ENCODE assay signal across 13 cellular contexts in genomic region chr18:10131036-10131774, GRCh38.
A peak's percentile ranks its signal among the peaks of the same experiment; 100 is the strongest.
DNase-seq lines count a peak whose midpoint lies in the region; ATAC-seq, FAIRE-seq and TF ChIP-seq lines count a peak whose summit lies in the region.
"Had no signal": no experiment of that assay in that cellular context is flagged by ENCODE, and none has a peak within 500 bp of the region (broad histone marks: within the 10 kb centered on the region; RNA-seq: fewer than 3 reads in every experiment).

No MANE protein-coding gene starts in this region.

- intact Hi-C loops in Calu3 (cut with micrococcal nuclease; ENCODE audit: unreplicated experiment) (no loop called here), pancreas (cut with DNase I) (no loop called here)

- TF ChIP-seq CTCF in Calu3 (IDR thresholded peaks at IDR 0.05; ENCODE audit: unreplicated experiment), result no peak
- TF ChIP-seq CTCF in pancreas (IDR thresholded peaks at IDR 0.05), result no peak

- no TSS peak for BruUV-seq in Calu3 (replicated peaks; lab: Mats Ljungman, UMichigan)

- ATAC-seq in pancreas (peak; percentile 25 to 47 (median 41)), HG03108 (IDR thresholded peaks at IDR 0.05; ENCODE audit: unreplicated experiment) (no peak)
- no peak for ATAC-seq in naive thymus-derived CD8-positive, alpha-beta T cell

- H3K4me1 ChIP-seq in pancreas, result peaks cover 0 to 3% (median 0%) of the 10 kb centered on the region in 3 donors
- H3K4me1 ChIP-seq in CD8-positive, alpha-beta memory T cell (ENCODE audit: insufficient read depth, low read length), result no peaks in the 10 kb centered on the region

- no peak overlapping the region for H3K27ac Mint-ChIP-seq in Calu3 (ENCODE audit: unreplicated experiment)
- H3K27ac Mint-ChIP-seq in naive thymus-derived CD8-positive, alpha-beta T cell, result no peak overlapping the region
- H3K27ac Mint-ChIP-seq in CD8-positive, alpha-beta memory T cell, result no peak overlapping the region
- H3K27ac Mint-ChIP-seq: CD4-positive, alpha-beta memory T cell had no signal

- H3K27me3 Mint-ChIP-seq in Calu3 (ENCODE audit: unreplicated experiment), result peaks cover 37% of the 10 kb centered on the region
- peaks cover 9 to 58% (median 32%) of the 10 kb centered on the region in 5 donors for H3K27me3 Mint-ChIP-seq in naive thymus-derived CD8-positive, alpha-beta T cell
- H3K27me3 Mint-ChIP-seq in CD8-positive, alpha-beta memory T cell, result peaks cover 13 to 23% of the 10 kb centered on the region in 2 donors

- no peak for FAIRE-seq in pancreas (lab: Jason Lieb, UNC)
- FAIRE-seq: GM18507 had no signal

- peak overlapping the region in 2 of 4 donors; percentile 49 to 51 for H3K27ac ChIP-seq in pancreas
- no peak overlapping the region for H3K27ac ChIP-seq in CD8-positive, alpha-beta memory T cell (ENCODE audit: low read depth, low read length)
- H3K27ac ChIP-seq: ovary had no signal

- H3K4me1 Mint-ChIP-seq in Calu3 (ENCODE audit: low read depth, unreplicated experiment), result no peaks in the 10 kb centered on the region
- peaks cover 0 to 7% (median under 1%) of the 10 kb centered on the region in 4 donors for H3K4me1 Mint-ChIP-seq in naive thymus-derived CD8-positive, alpha-beta T cell
- no peaks in the 10 kb centered on the region for H3K4me1 Mint-ChIP-seq in CD8-positive, alpha-beta memory T cell
- H3K4me1 Mint-ChIP-seq: CD4-positive, alpha-beta memory T cell had no signal

- no peaks in the 10 kb centered on the region for H3K9me3 Mint-ChIP-seq in Calu3 (ENCODE audit: low read depth, unreplicated experiment)
- no peaks in the 10 kb centered on the region for H3K9me3 Mint-ChIP-seq in naive thymus-derived CD8-positive, alpha-beta T cell
- H3K9me3 Mint-ChIP-seq in CD8-positive, alpha-beta memory T cell, result peaks cover 0 to 4% (median 0%) of the 10 kb centered on the region in 5 donors
- H3K9me3 Mint-ChIP-seq: CD4-positive, alpha-beta memory T cell had no signal

- no peaks in the 10 kb centered on the region for H3K36me3 Mint-ChIP-seq in Calu3 (ENCODE audit: insufficient read depth, unreplicated experiment)
- no peaks in the 10 kb centered on the region for H3K36me3 Mint-ChIP-seq in naive thymus-derived CD8-positive, alpha-beta T cell
- H3K36me3 Mint-ChIP-seq in CD8-positive, alpha-beta memory T cell, result no peaks in the 10 kb centered on the region
- H3K36me3 Mint-ChIP-seq: CD4-positive, alpha-beta memory T cell had no signal

- POLR2A ChIA-PET in naive thymus-derived CD8-positive, alpha-beta T cell (lab: Charles Lee), result no interaction called here
- POLR2A ChIA-PET in CD8-positive, alpha-beta memory T cell (lab: Charles Lee), result no interaction called here

- no peaks in the 10 kb centered on the region for H3K36me3 ChIP-seq in pancreas
- no peaks in the 10 kb centered on the region for H3K36me3 ChIP-seq in CD8-positive, alpha-beta memory T cell (ENCODE audit: insufficient read depth, low read length)
- H3K36me3 ChIP-seq: ovary had no signal

- H3K4me3 ChIP-seq in pancreas, result peak overlapping the region in 3 of 4 donors; percentile 1 to 45 (median 40)
- no peak overlapping the region for H3K4me3 ChIP-seq in CD8-positive, alpha-beta memory T cell (ENCODE audit: low read length)

- H3K9me3 ChIP-seq in pancreas, result no peaks in the 10 kb centered on the region
- no peaks in the 10 kb centered on the region for H3K9me3 ChIP-seq in CD8-positive, alpha-beta memory T cell (ENCODE audit: low read length)
- H3K9me3 ChIP-seq: ovary had no signal

- peak overlapping the region; percentile 70 for H3K4me3 Mint-ChIP-seq in Calu3 (ENCODE audit: low read depth, unreplicated experiment)
- H3K4me3 Mint-ChIP-seq in naive thymus-derived CD8-positive, alpha-beta T cell, result peak overlapping the region in 1 of 10 donors; percentile 46
- no peak overlapping the region for H3K4me3 Mint-ChIP-seq in CD8-positive, alpha-beta memory T cell

- no peaks in the 10 kb centered on the region for H3K27me3 ChIP-seq in pancreas
- peaks cover 4% of the 10 kb centered on the region for H3K27me3 ChIP-seq in CD8-positive, alpha-beta memory T cell (ENCODE audit: insufficient read depth, low read length, poor library complexity, severe bottlenecking)
- H3K27me3 ChIP-seq: ovary had no signal

- 46 to 47% methylated on average over 11 of the region's 11 CpGs for WGBS in pancreas, 2 donors

- DNase-seq in Calu3 (no peak), NCI-H2227 treated with DMSO at 0.1 percent for 48 hours (lab: John Stamatoyannopoulos, UW) (peak; percentile 54), globus pallidus (ENCODE audit: low spot score) (peak; percentile 29), pancreas (no peak)
- DNase-seq in naive thymus-derived CD8-positive, alpha-beta T cell, result no peak
- DNase-seq in stimulated activated CD4-positive, alpha-beta T cell treated with anti-CD3 and anti-CD28 coated beads, Interleukin-2, amount 100 ng/mL, for 48 hours, result no peak
- DNase-seq in CD8-positive, alpha-beta memory T cell, result no peak
- DNase-seq: CD4-positive, alpha-beta memory T cell; NCI-H2029 treated with DMSO at 0.1 percent for 48 hours; SW 1271 had no signal

- CTCF ChIA-PET in Calu3 (lab: Charles Lee), result no interaction called here
- CTCF ChIA-PET in CD8-positive, alpha-beta memory T cell (lab: Charles Lee), result no interaction called here

Comparison
In these comparisons a context has a peak if more than half of its experiments do, and no peak if none do; other contexts are left out.
1. DNase-seq: peak in NCI-H2227 treated with DMSO at 0.1 percent for 48 hours (single experiment) and globus pallidus (single experiment); none in Calu3 (single experiment), pancreas (0 of 6), naive thymus-derived CD8-positive, alpha-beta T cell (0 of 10), stimulated activated CD4-positive, alpha-beta T cell treated with anti-CD3 and anti-CD28 coated beads, Interleukin-2, amount 100 ng/mL, for 48 hours (0 of 2) and CD8-positive, alpha-beta memory T cell (0 of 5).
2. ATAC-seq: peak in pancreas (4 of 4); none in naive thymus-derived CD8-positive, alpha-beta T cell (0 of 2) and HG03108 (single experiment).